ENCODE assay signal across 22 cellular contexts in genomic region chr13:36519432-36519831, GRCh38.
"Had no signal": no experiment of that assay in that cellular context is flagged by ENCODE, and none has a peak within 500 bp of the region (broad histone marks: within the 10 kb centered on the region; RNA-seq: fewer than 3 reads in every experiment).

No MANE protein-coding gene starts in this region.

- H3K27ac ChIP-seq: epithelial cell of prostate, esophagus muscularis mucosa, gastrocnemius medialis, heart right ventricle, left ventricle myocardium inferior, lower lobe of right lung, psoas muscle, right lobe of liver, spleen, tibial artery, upper lobe of right lung, vagina had no signal

- H3K9me3 ChIP-seq: esophagus muscularis mucosa, gastrocnemius medialis, lower lobe of right lung, psoas muscle, right lobe of liver, tibial artery, upper lobe of right lung, vagina had no signal

- H3K27me3 ChIP-seq: esophagus muscularis mucosa, gastrocnemius medialis, right lobe of liver, spleen, tibial artery, upper lobe of right lung, vagina had no signal

- DNase-seq: effector memory CD8-positive, alpha-beta T cell; gastrocnemius medialis; heart right ventricle; hypothalamus; kidney; left cardiac atrium; left ventricle myocardium inferior; lower lobe of right lung; midbrain; naive B cell; psoas muscle; retina; right lobe of liver; spleen; stimulated activated CD4-positive, alpha-beta T cell treated with anti-CD3 and anti-CD28 coated beads, Interleukin-15, amount 100 ng/mL, for 24 hours; stimulated activated CD4-positive, alpha-beta T cell treated with anti-CD3 and anti-CD28 coated beads, Interleukin-1b, Interleukin-23, amount 100 ng/mL, for 48 hours; stimulated activated CD4-positive, alpha-beta T cell treated with anti-CD3 and anti-CD28 coated beads, Interleukin-4, amount 100 ng/mL, for 24 hours; tibial artery; upper lobe of right lung had no signal

- H3K4me3 ChIP-seq: esophagus muscularis mucosa, gastrocnemius medialis, heart right ventricle, left ventricle myocardium inferior, lower lobe of right lung, psoas muscle, right lobe of liver, spleen, tibial artery, upper lobe of right lung, vagina had no signal

- H3K4me1 ChIP-seq: esophagus muscularis mucosa, gastrocnemius medialis, heart right ventricle, left ventricle myocardium inferior, lower lobe of right lung, psoas muscle, right lobe of liver, spleen, tibial artery, upper lobe of right lung, vagina had no signal

- H3K36me3 ChIP-seq: esophagus muscularis mucosa, gastrocnemius medialis, heart right ventricle, left ventricle myocardium inferior, lower lobe of right lung, right lobe of liver, spleen, tibial artery, upper lobe of right lung, vagina had no signal
